35 cellular contexts compared by ENCODE assay signal in the genomic region with DNA sequence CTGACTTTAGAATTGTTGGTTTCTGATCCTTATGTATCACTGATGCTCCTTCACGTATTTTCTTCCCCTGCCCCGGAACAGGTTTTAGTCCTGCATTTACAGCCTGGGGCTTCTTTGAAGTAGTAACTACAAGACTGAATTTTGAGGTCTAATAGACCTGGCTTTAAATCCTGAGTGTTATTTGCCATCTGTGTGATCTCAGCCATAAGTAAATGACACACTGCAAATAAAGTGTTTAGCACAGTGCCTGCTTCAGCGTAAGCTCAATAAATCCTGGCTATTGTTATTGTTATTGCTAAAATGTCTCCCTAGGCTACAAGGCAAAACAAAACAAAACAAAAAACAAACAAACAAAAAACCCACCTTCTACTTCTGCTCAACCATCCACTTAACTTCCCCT. TPM values are rescaled to one million over a fixed set of nuclear protein-coding genes. Genes with fewer than 3 reads are reported as not detected.
"Had no signal": no experiment of that assay in that cellular context is flagged by ENCODE, and none has a peak within 500 bp of the region (broad histone marks: within the 10 kb centered on the region; RNA-seq: fewer than 3 reads in every experiment).

No MANE protein-coding gene starts in this region.

- ATAC-seq: activated CD8-positive, alpha-beta T cell treated with anti-CD3 and anti-CD28 coated beads for 36 hours; activated naive CD4-positive, alpha-beta T cell treated with anti-CD3 and anti-CD28 coated beads, Interleukin-2, amount 50 U/mL, for 72 hours; activated T-cell treated with anti-CD3 and anti-CD28 coated beads, Interleukin-2, amount 50 U/mL, for 4 hours; activated T-cell treated with anti-CD3 and anti-CD28 coated beads, Interleukin-2, amount 50 U/mL, for 72 hours; activated T-helper 17 cell treated with anti-CD3 and anti-CD28 coated beads, Interleukin-2, amount 50 U/mL, for 72 hours; body of pancreas had no signal

- DNase-seq: activated B cell treated with CpG ODN at 0.5 μM for 24 hours; activated CD4-positive, alpha-beta memory T cell treated with anti-CD3 and anti-CD28 coated beads for 36 hours; activated CD4-positive, alpha-beta T cell treated with anti-CD3 and anti-CD28 coated beads for 4 hours; activated CD4-positive, alpha-beta T cell treated with anti-CD3 and anti-CD28 coated beads, Interleukin-2, amount 10 ng/mL, durations not matched to agents 24 days and 14 days; activated CD4-positive, alpha-beta T cell treated with anti-CD3 and anti-CD28 coated beads, Interleukin-2, amount 50 U/mL, for 1 hour; activated CD4-positive, alpha-beta T cell treated with anti-CD3 and anti-CD28 coated beads, Interleukin-2, amount 50 U/mL, for 4 hours; activated CD4-positive, CD25-positive, alpha-beta regulatory T cell treated with anti-CD3 and anti-CD28 coated beads, Interleukin-2, amount 50 U/mL, for 72 hours; activated CD8-positive, alpha-beta memory T cell treated with anti-CD3 and anti-CD28 coated beads, Interleukin-2, amount 50 U/mL, for 4 hours; activated CD8-positive, alpha-beta T cell treated with anti-CD3 and anti-CD28 coated beads for 36 hours; activated effector memory CD4-positive, alpha-beta T cell treated with anti-CD3 and anti-CD28 coated beads, Interleukin-2, amount 50 U/mL, for 16 hours; activated gamma-delta T cell treated with Interleukin-2 at 50 U/mL for 16 hours; activated naive CD4-positive, alpha-beta T cell; activated naive CD4-positive, alpha-beta T cell treated with anti-CD3 and anti-CD28 coated beads for 36 hours; activated naive CD4-positive, alpha-beta T cell treated with anti-CD3 and anti-CD28 coated beads, Interleukin-2, amount 50 U/mL, for 16 hours; activated naive CD8-positive, alpha-beta T cell treated with anti-CD3 and anti-CD28 coated beads for 36 hours; activated T-cell treated with anti-CD3 and anti-CD28 coated beads for 4 hours; activated T-cell treated with anti-CD3 and anti-CD28 coated beads, Interleukin-2, amount 50 U/mL, for 1 hour; activated T-cell treated with anti-CD3 and anti-CD28 coated beads, Interleukin-2, amount 50 U/mL, for 4 hours; activated T-cell treated with anti-CD3 and anti-CD28 coated beads, Interleukin-2, amount 50 U/mL, for 72 hours; adrenal gland; amniotic stem cell; aorta; body of pancreas; brain microvascular endothelial cell; central memory CD4-positive, alpha-beta T cell; T-helper 2 cell; T-helper 9 cell had no signal

- H3K9me3 Mint-ChIP-seq: activated B cell treated with CpG ODN at 0.5 μM for 24 hours; activated CD4-positive, alpha-beta memory T cell treated with anti-CD3 and anti-CD28 coated beads for 36 hours; activated CD4-positive, alpha-beta T cell treated with anti-CD3 and anti-CD28 coated beads, Interleukin-2, amount 10 ng/mL, durations not matched to agents 24 days and 14 days; activated CD8-positive, alpha-beta T cell treated with anti-CD3 and anti-CD28 coated beads for 36 hours; activated naive CD4-positive, alpha-beta T cell treated with anti-CD3 and anti-CD28 coated beads for 36 hours; activated naive CD4-positive, alpha-beta T cell treated with anti-CD3 and anti-CD28 coated beads, Interleukin-2, amount 50 U/mL, for 72 hours; activated naive CD8-positive, alpha-beta T cell treated with anti-CD3 and anti-CD28 coated beads for 36 hours; activated T-cell treated with anti-CD3 and anti-CD28 coated beads, Interleukin-2, amount 50 U/mL, for 4 hours; activated T-cell treated with anti-CD3 and anti-CD28 coated beads, Interleukin-2, amount 50 U/mL, for 72 hours; activated T-helper 1 cell treated with anti-CD3 and anti-CD28 coated beads, Interleukin-12 subunit alpha, Interleukin-12 subunit beta, Interleukin-2, Interleukin-4 antibody, amounts not matched to agents 30 ng/mL and 10 ng/mL and 1 ng/mL, durations not matched to agents 14 hours and 24 hours and 36 hours; activated T-helper 17 cell treated with anti-CD3 and anti-CD28 coated beads, Interleukin-2, amount 50 U/mL, for 72 hours; T-helper 2 cell treated with Interferon-gamma antibody and Interleukin-4, amounts not matched to agents 5 μg/mL and 100 μg/mL, for 36 hours had no signal

- H3K4me1 Mint-ChIP-seq: activated B cell treated with CpG ODN at 0.5 μM for 24 hours; activated CD4-positive, alpha-beta T cell treated with anti-CD3 and anti-CD28 coated beads, Interleukin-2, amount 10 ng/mL, durations not matched to agents 24 days and 14 days; activated naive CD8-positive, alpha-beta T cell treated with anti-CD3 and anti-CD28 coated beads for 36 hours; activated T-helper 17 cell treated with anti-CD3 and anti-CD28 coated beads, Interleukin-2, amount 50 U/mL, for 72 hours had no signal

- H3K27ac Mint-ChIP-seq: activated B cell treated with CpG ODN at 0.5 μM for 24 hours; activated CD4-positive, alpha-beta memory T cell treated with anti-CD3 and anti-CD28 coated beads for 36 hours; activated CD4-positive, alpha-beta T cell treated with anti-CD3 and anti-CD28 coated beads, Interleukin-2, amount 10 ng/mL, durations not matched to agents 24 days and 14 days; activated CD8-positive, alpha-beta T cell treated with anti-CD3 and anti-CD28 coated beads for 36 hours; activated naive CD4-positive, alpha-beta T cell treated with anti-CD3 and anti-CD28 coated beads for 36 hours; activated naive CD4-positive, alpha-beta T cell treated with anti-CD3 and anti-CD28 coated beads, Interleukin-2, amount 50 U/mL, for 72 hours; activated naive CD8-positive, alpha-beta T cell treated with anti-CD3 and anti-CD28 coated beads for 36 hours; activated T-cell treated with anti-CD3 and anti-CD28 coated beads, Interleukin-2, amount 50 U/mL, for 72 hours; activated T-helper 1 cell treated with anti-CD3 and anti-CD28 coated beads, Interleukin-12 subunit alpha, Interleukin-12 subunit beta, Interleukin-2, Interleukin-4 antibody, amounts not matched to agents 30 ng/mL and 10 ng/mL and 1 ng/mL, durations not matched to agents 14 hours and 24 hours and 36 hours; activated T-helper 17 cell treated with anti-CD3 and anti-CD28 coated beads, Interleukin-2, amount 50 U/mL, for 72 hours; T-helper 2 cell treated with Interferon-gamma antibody and Interleukin-4, amounts not matched to agents 5 μg/mL and 100 μg/mL, for 36 hours had no signal

- H3K4me1 ChIP-seq: adrenal gland, body of pancreas, breast epithelium had no signal

- H3K4me3 ChIP-seq: adrenal gland, body of pancreas, breast epithelium had no signal

- H3K27ac ChIP-seq: adrenal gland, body of pancreas, brain microvascular endothelial cell, breast epithelium, VCaP had no signal

- H3K4me3 Mint-ChIP-seq: activated B cell treated with CpG ODN at 0.5 μM for 24 hours; activated CD4-positive, alpha-beta memory T cell treated with anti-CD3 and anti-CD28 coated beads for 36 hours; activated CD4-positive, alpha-beta T cell treated with anti-CD3 and anti-CD28 coated beads, Interleukin-2, amount 10 ng/mL, durations not matched to agents 24 days and 14 days; activated CD8-positive, alpha-beta T cell treated with anti-CD3 and anti-CD28 coated beads for 36 hours; activated naive CD4-positive, alpha-beta T cell treated with anti-CD3 and anti-CD28 coated beads for 36 hours; activated naive CD8-positive, alpha-beta T cell treated with anti-CD3 and anti-CD28 coated beads for 36 hours; activated T-cell treated with anti-CD3 and anti-CD28 coated beads, Interleukin-2, amount 50 U/mL, for 4 hours; activated T-cell treated with anti-CD3 and anti-CD28 coated beads, Interleukin-2, amount 50 U/mL, for 72 hours; activated T-helper 1 cell treated with anti-CD3 and anti-CD28 coated beads, Interleukin-12 subunit alpha, Interleukin-12 subunit beta, Interleukin-2, Interleukin-4 antibody, amounts not matched to agents 30 ng/mL and 10 ng/mL and 1 ng/mL, durations not matched to agents 14 hours and 24 hours and 36 hours; activated T-helper 17 cell treated with anti-CD3 and anti-CD28 coated beads, Interleukin-2, amount 50 U/mL, for 72 hours; T-helper 2 cell treated with Interferon-gamma antibody and Interleukin-4, amounts not matched to agents 5 μg/mL and 100 μg/mL, for 36 hours had no signal

- H3K9me3 ChIP-seq: adrenal gland, body of pancreas, breast epithelium had no signal

- H3K27me3 ChIP-seq: adrenal gland, body of pancreas, brain microvascular endothelial cell, breast epithelium had no signal

- H3K27me3 Mint-ChIP-seq: activated B cell treated with CpG ODN at 0.5 μM for 24 hours; activated CD4-positive, alpha-beta memory T cell treated with anti-CD3 and anti-CD28 coated beads for 36 hours; activated CD4-positive, alpha-beta T cell treated with anti-CD3 and anti-CD28 coated beads, Interleukin-2, amount 10 ng/mL, durations not matched to agents 24 days and 14 days; activated CD8-positive, alpha-beta T cell treated with anti-CD3 and anti-CD28 coated beads for 36 hours; activated naive CD8-positive, alpha-beta T cell treated with anti-CD3 and anti-CD28 coated beads for 36 hours; activated T-helper 17 cell treated with anti-CD3 and anti-CD28 coated beads, Interleukin-2, amount 50 U/mL, for 72 hours had no signal

RNA-seq across cellular contexts. Expression of a gene that starts 15.6 kb away (rescaled TPM):
- total RNA-seq: activated B cell treated with CpG ODN at 0.5 μM for 24 hours; activated CD4-positive, alpha-beta memory T cell treated with anti-CD3 and anti-CD28 coated beads for 36 hours; activated CD4-positive, alpha-beta T cell treated with anti-CD3 and anti-CD28 coated beads, Interleukin-2, amount 10 ng/mL, durations not matched to agents 24 days and 14 days; activated CD8-positive, alpha-beta memory T cell treated with anti-CD3 and anti-CD28 coated beads for 36 hours; activated T-helper 17 cell treated with anti-CD3 and anti-CD28 coated beads, Interleukin-2, amount 50 U/mL, for 72 hours; T-helper 1 cell treated with Interleukin-12 subunit alpha and Interleukin-12 subunit beta and Interleukin-4 antibody, amounts not matched to agents 30 ng/mL and 1 ng/mL, for 36 hours had no signal
- polyA plus RNA-seq: aorta had no signal
